Comparison of ENCODE assay signal across 8 cellular contexts in genomic region chr11:120079750-120080610, GRCh38. TPM values are rescaled to one million over a fixed set of nuclear protein-coding genes. Genes with fewer than 3 reads are reported as not detected.
DNase-seq lines count a peak whose midpoint lies in the region; ATAC-seq, FAIRE-seq and TF ChIP-seq lines count a peak whose summit lies in the region.

No MANE protein-coding gene starts in this region.

- ATAC-seq in HG03159 (IDR thresholded peaks at IDR 0.05; ENCODE audit: unreplicated experiment) (no peak), gastroesophageal sphincter (no peak)

- TF ChIP-seq POLR2A in gastroesophageal sphincter (IDR thresholded peaks at IDR 0.05), result no peak

- no peaks in the 10 kb centered on the region for H3K9me3 ChIP-seq in OCI-LY1 (ENCODE audit: low read length)
- no peaks in the 10 kb centered on the region for H3K9me3 ChIP-seq in fibroblast of lung (ENCODE audit: control insufficient read depth, insufficient read depth, low read depth, low read length)
- no peaks in the 10 kb centered on the region for H3K9me3 ChIP-seq in gastroesophageal sphincter

- H3K79me2 ChIP-seq in OCI-LY1 (ENCODE audit: insufficient read depth, low read length), result no peaks in the 10 kb centered on the region
- H3K79me2 ChIP-seq in fibroblast of lung (ENCODE audit: control insufficient read depth, insufficient read depth, low read length), result no peaks in the 10 kb centered on the region

- no peaks in the 10 kb centered on the region for H3F3A ChIP-seq in OCI-LY1 (ENCODE audit: insufficient read depth, low read length)

- H3K27ac ChIP-seq in OCI-LY1 (ENCODE audit: low read depth, low read length, poor library complexity, severe bottlenecking) (no peak overlapping the region), fibroblast of lung (ENCODE audit: insufficient read depth, low read length) (no peak overlapping the region), gastroesophageal sphincter (no peak overlapping the region)

- no peak overlapping the region for H2AFZ ChIP-seq in OCI-LY1 (ENCODE audit: low read length)
- no peak overlapping the region for H2AFZ ChIP-seq in fibroblast of lung (ENCODE audit: low read length)

- H3K36me3 ChIP-seq in OCI-LY1 (ENCODE audit: insufficient read depth, low read length), result no peaks in the 10 kb centered on the region; the same call in 1 of the 2 replicates
- H3K36me3 ChIP-seq in fibroblast of lung (ENCODE audit: control insufficient read depth, insufficient read depth, low read length), result no peaks in the 10 kb centered on the region
- no peaks in the 10 kb centered on the region for H3K36me3 ChIP-seq in gastroesophageal sphincter

- no peak overlapping the region for H3K4me2 ChIP-seq in OCI-LY1 (ENCODE audit: low read length)
- no peak overlapping the region for H3K4me2 ChIP-seq in fibroblast of lung (ENCODE audit: extremely low read depth, insufficient read depth, low read length)

- TF ChIP-seq CTCF in GM10266 (IDR thresholded peaks at IDR 0.05; ENCODE audit: control insufficient read depth, insufficient read depth, low read depth, missing control alignments) (peak; percentile 33), OCI-LY1 (IDR thresholded peaks at IDR 0.05; ENCODE audit: low read length) (peak; percentile 32; the same call in 1 of the 2 replicates), fibroblast of lung (conservative IDR thresholded peaks at IDR 0.05 in 1 of 2, IDR thresholded peaks at IDR 0.05 in 1 of 2; ENCODE audit: low read depth in 1 of 2, low read length in 2 of 2) (peak; percentile 10 to 18), gastroesophageal sphincter (IDR thresholded peaks at IDR 0.05) (peak in 2 of 4 experiments; percentile 29 to 58)

- H3K9ac ChIP-seq in OCI-LY1 (ENCODE audit: low read length) (no peak overlapping the region), fibroblast of lung (ENCODE audit: insufficient read depth, low read length) (no peak overlapping the region)

- H3K4me1 ChIP-seq in OCI-LY1 (ENCODE audit: insufficient read depth, low read length, severe bottlenecking), result no peaks in the 10 kb centered on the region
- H3K4me1 ChIP-seq in fibroblast of lung (ENCODE audit: control insufficient read depth, extremely low read depth, insufficient read depth, low read length), result no peaks in the 10 kb centered on the region
- H3K4me1 ChIP-seq in gastroesophageal sphincter, result no peaks in the 10 kb centered on the region

- no peaks in the 10 kb centered on the region for H4K20me1 ChIP-seq in OCI-LY1 (ENCODE audit: insufficient read depth, low read length)
- H4K20me1 ChIP-seq in fibroblast of lung (ENCODE audit: control insufficient read depth, extremely low read depth, insufficient read depth, low read length), result no peaks in the 10 kb centered on the region

- H3K4me3 ChIP-seq in OCI-LY1 (ENCODE audit: low read depth, low read length, poor library complexity, severe bottlenecking) (no peak overlapping the region), fibroblast of lung (replicated peaks in 1 of 4; ENCODE audit: control extremely low read depth in 1 of 4, insufficient read depth in 1 of 4, low read depth in 3 of 4, low read length in 4 of 4) (no peak overlapping the region), gastroesophageal sphincter (no peak overlapping the region)

- DNase-seq in GM10266 (ENCODE audit: extremely low spot score) (peak; percentile 20), fibroblast of lung (ENCODE audit: low read depth in 2 of 2) (no peak), HCEC 1CT (no peak), frontal cortex (ENCODE audit: low spot score in 2 of 2) (no peak)
- peak; percentile 39 for DNase-seq in stimulated activated CD4-positive, alpha-beta T cell treated with anti-CD3 and anti-CD28 coated beads, Interleukin-15, amount 100 ng/mL, for 24 hours

- 48 to 59% methylated on average over 9 to 16 of the region's 18 CpGs for WGBS in gastroesophageal sphincter (ENCODE audit: low coverage in 1 of 2), 2 donors

- no peak for FAIRE-seq in frontal cortex (lab: Jason Lieb, UNC)

- H3K27me3 ChIP-seq in OCI-LY1 (ENCODE audit: insufficient read depth, low read length) (no peaks in the 10 kb centered on the region), fibroblast of lung (ENCODE audit: control insufficient read depth, insufficient read depth, low read length) (no peaks in the 10 kb centered on the region), gastroesophageal sphincter (peaks cover 32% of the 10 kb centered on the region)

- no peak for TF ChIP-seq EP300 in gastroesophageal sphincter (IDR thresholded peaks at IDR 0.05)

- no peaks in the 10 kb centered on the region for H3K9me2 ChIP-seq in OCI-LY1 (ENCODE audit: low read depth, low read length)

RNA-seq across cellular contexts. Expression of gene TRIM29, which starts 57.9 kb away (rescaled TPM):
- total RNA-seq in fibroblast of lung (not detected in 2 replicates), gastroesophageal sphincter (10 to 100 TPM in 1 of 4 donors, 1 to 10 TPM in 3; 1.2 to 34.6 (median 3.4) TPM), frontal cortex (not detected)
- not detected in 2 replicates for polyA plus RNA-seq in fibroblast of lung
- polyA plus RNA-seq in fibroblast of lung (2012), result not detected in 2 replicates
- not detected in 2 replicates for polyA minus RNA-seq in fibroblast of lung (ENCODE audit: low replicate concordance)

Comparison
In these comparisons a context has a peak if more than half of its experiments do, and no peak if none do; other contexts are left out.
1. DNase-seq: peak in GM10266 (single experiment) and stimulated activated CD4-positive, alpha-beta T cell treated with anti-CD3 and anti-CD28 coated beads, Interleukin-15, amount 100 ng/mL, for 24 hours (single experiment); none in fibroblast of lung (0 of 2), HCEC 1CT (single experiment) and frontal cortex (0 of 2).